Comparison of ENCODE assay signal across 16 cellular contexts in the genomic region with DNA sequence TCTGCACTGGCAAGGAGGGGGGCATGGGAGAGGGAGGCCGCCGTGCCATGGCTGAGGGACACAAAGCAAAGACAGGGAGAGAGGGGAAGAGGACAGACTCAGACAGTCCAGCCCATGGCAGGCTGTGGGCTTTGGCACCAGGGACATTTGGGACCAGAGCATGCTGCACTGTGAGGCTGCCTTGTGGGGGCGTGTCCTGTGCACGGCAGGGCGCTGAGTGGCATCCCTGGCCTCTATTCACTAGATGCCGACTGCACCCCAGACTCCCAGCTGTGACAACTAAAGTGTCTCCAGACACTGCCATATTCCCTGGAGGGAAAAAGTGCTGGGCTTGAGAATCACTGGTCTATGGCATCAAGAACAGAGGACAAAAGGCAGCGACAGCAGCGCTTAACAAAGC.
"Had no signal": no experiment of that assay in that cellular context is flagged by ENCODE, and none has a peak within 500 bp of the region (broad histone marks: within the 10 kb centered on the region; RNA-seq: fewer than 3 reads in every experiment).

No MANE protein-coding gene starts in this region.

- H3K27me3 ChIP-seq: esophagus squamous epithelium, tibial artery, vagina had no signal

- H3K9me3 ChIP-seq: esophagus squamous epithelium, tibial artery, vagina had no signal

- H3K27ac Mint-ChIP-seq: activated CD8-positive, alpha-beta T cell treated with anti-CD3 and anti-CD28 coated beads for 36 hours; activated naive CD8-positive, alpha-beta T cell treated with anti-CD3 and anti-CD28 coated beads for 36 hours; activated T-cell treated with anti-CD3 and anti-CD28 coated beads, Interleukin-2, amount 50 U/mL, for 72 hours; immature natural killer cell; naive thymus-derived CD4-positive, alpha-beta T cell had no signal

- H3K27me3 Mint-ChIP-seq: activated CD8-positive, alpha-beta T cell treated with anti-CD3 and anti-CD28 coated beads for 36 hours; activated naive CD8-positive, alpha-beta T cell treated with anti-CD3 and anti-CD28 coated beads for 36 hours; naive thymus-derived CD4-positive, alpha-beta T cell had no signal

- H3K9me3 Mint-ChIP-seq: activated CD8-positive, alpha-beta T cell treated with anti-CD3 and anti-CD28 coated beads for 36 hours; activated naive CD8-positive, alpha-beta T cell treated with anti-CD3 and anti-CD28 coated beads for 36 hours; activated T-cell treated with anti-CD3 and anti-CD28 coated beads, Interleukin-2, amount 50 U/mL, for 72 hours; immature natural killer cell; naive thymus-derived CD4-positive, alpha-beta T cell had no signal

- H3K4me1 ChIP-seq: vagina had no signal

- H3K27ac ChIP-seq: esophagus squamous epithelium, vagina had no signal

- H3K4me3 ChIP-seq: esophagus squamous epithelium, lung, tibial artery, vagina had no signal

- H3K4me3 Mint-ChIP-seq: activated CD8-positive, alpha-beta T cell treated with anti-CD3 and anti-CD28 coated beads for 36 hours; activated naive CD8-positive, alpha-beta T cell treated with anti-CD3 and anti-CD28 coated beads for 36 hours; naive thymus-derived CD4-positive, alpha-beta T cell had no signal

- DNase-seq: activated CD8-positive, alpha-beta memory T cell treated with anti-CD3 and anti-CD28 coated beads, Interleukin-2, amount 50 U/mL, for 4 hours; activated CD8-positive, alpha-beta T cell treated with anti-CD3 and anti-CD28 coated beads for 36 hours; activated gamma-delta T cell treated with Interleukin-2 at 50 U/mL for 16 hours; activated naive CD8-positive, alpha-beta T cell treated with anti-CD3 and anti-CD28 coated beads for 36 hours; activated T-cell treated with anti-CD3 and anti-CD28 coated beads, Interleukin-2, amount 50 U/mL, for 72 hours; esophagus squamous epithelium; foreskin fibroblast; glutamatergic neuron; immature natural killer cell; left colon; naive thymus-derived CD4-positive, alpha-beta T cell; stimulated activated CD4-positive, alpha-beta T cell treated with anti-CD3 and anti-CD28 coated beads, Interleukin-15, amount 100 ng/mL, for 24 hours; stimulated activated CD4-positive, alpha-beta T cell treated with anti-CD3 and anti-CD28 coated beads, Interleukin-4, amount 100 ng/mL, for 24 hours; tibial artery had no signal

- ATAC-seq: activated CD8-positive, alpha-beta T cell treated with anti-CD3 and anti-CD28 coated beads for 36 hours; activated T-cell treated with anti-CD3 and anti-CD28 coated beads, Interleukin-2, amount 50 U/mL, for 72 hours; left colon; naive thymus-derived CD4-positive, alpha-beta T cell had no signal
